Comparison of ENCODE assay signal across 8 cellular contexts in genomic region chr15:101652783-101653430, GRCh38. TPM values are rescaled to one million over a fixed set of nuclear protein-coding genes. Genes with fewer than 3 reads are reported as not detected.
DNase-seq lines count a peak whose midpoint lies in the region; ATAC-seq and TF ChIP-seq lines count a peak whose summit lies in the region.

No MANE protein-coding gene starts in this region.

- ATAC-seq in omental fat pad (ENCODE audit: low FRiP score) (peak; percentile 26), HG02759 (IDR thresholded peaks at IDR 0.05; ENCODE audit: unreplicated experiment) (no peak)

- no peak for TF ChIP-seq CTCF in omental fat pad (IDR thresholded peaks at IDR 0.05)

- DNase-seq in activated CD8-positive, alpha-beta memory T cell treated with anti-CD3 and anti-CD28 coated beads, Interleukin-2, amount 50 U/mL, for 4 hours: peak; percentile 36
- DNase-seq in activated CD8-positive, alpha-beta memory T cell treated with anti-CD3 and anti-CD28 coated beads for 24 hours: no peak
- DNase-seq in activated CD4-positive, alpha-beta T cell treated with anti-CD3 and anti-CD28 coated beads for 48 hours: peak; percentile 29
- DNase-seq in fibroblast of peridontal ligament (ENCODE audit: extremely low read depth): peak; percentile 51
- DNase-seq in omental fat pad (ENCODE audit: low spot score): no peak
- no peak for DNase-seq in HPDE6-E6E7 (ENCODE audit: extremely low spot score)
- DNase-seq in Kasumi-1 (lab: John Stamatoyannopoulos, UW): no peak

RNA-seq across cellular contexts. Expression of gene TM2D3, which starts 0.7 kb away (rescaled TPM):
- total RNA-seq in omental fat pad: 10 to 100 TPM; 32.6 to 47.3 (median 46.2) TPM

Comparison
In these comparisons a context has a peak if more than half of its experiments do, and no peak if none do; other contexts are left out.
1. DNase-seq: peak in activated CD8-positive, alpha-beta memory T cell treated with anti-CD3 and anti-CD28 coated beads, Interleukin-2, amount 50 U/mL, for 4 hours (single experiment), activated CD4-positive, alpha-beta T cell treated with anti-CD3 and anti-CD28 coated beads for 48 hours (single experiment) and fibroblast of peridontal ligament (single experiment); none in activated CD8-positive, alpha-beta memory T cell treated with anti-CD3 and anti-CD28 coated beads for 24 hours (single experiment), omental fat pad (single experiment), HPDE6-E6E7 (single experiment) and Kasumi-1 (0 of 2).